Comparison of ENCODE assay signal across 11 cellular contexts in genomic region chr9:14372437-14373318, GRCh38. TPM values are rescaled to one million over a fixed set of nuclear protein-coding genes. Genes with fewer than 3 reads are reported as not detected.
DNase-seq lines count a peak whose midpoint lies in the region; ATAC-seq and TF ChIP-seq lines count a peak whose summit lies in the region.
"Had no signal": no experiment of that assay in that cellular context is flagged by ENCODE, and none has a peak within 500 bp of the region (broad histone marks: within the 10 kb centered on the region; RNA-seq: fewer than 3 reads in every experiment).

No MANE protein-coding gene starts in this region.

- TF ChIP-seq CTCF in astrocyte of the spinal cord (IDR thresholded peaks at IDR 0.05; ENCODE audit: low read depth, low read length) (no peak), type B pancreatic cell (conservative IDR thresholded peaks at IDR 0.05) (no peak), neural progenitor cell (IDR thresholded peaks at IDR 0.05) (no peak)

- H3K27me3 Mint-ChIP-seq in type B pancreatic cell (no peaks in the 10 kb centered on the region), neural progenitor cell (ENCODE audit: insufficient read depth, low read depth) (no peaks in the 10 kb centered on the region)
- H3K27me3 Mint-ChIP-seq: dendritic cell treated with granulocyte-macrophage colony-stimulating factor and Interleukin-4, amounts not matched to agents 40 ng/mL and 50 ng/mL, for 4 days had no signal

- peak overlapping the region; percentile 60 for H3K27ac Mint-ChIP-seq in type B pancreatic cell
- H3K27ac Mint-ChIP-seq in neural progenitor cell: no peak overlapping the region
- H3K27ac Mint-ChIP-seq in activated naive CD4-positive, alpha-beta T cell treated with anti-CD3 and anti-CD28 coated beads, Interleukin-2, amount 50 U/mL, for 72 hours: no peak overlapping the region
- H3K27ac Mint-ChIP-seq: dendritic cell treated with granulocyte-macrophage colony-stimulating factor and Interleukin-4, amounts not matched to agents 40 ng/mL and 50 ng/mL, for 4 days; T-cell had no signal

- H3K9ac ChIP-seq in neural progenitor cell: no peak overlapping the region

- H3K4me3 Mint-ChIP-seq in type B pancreatic cell: peak overlapping the region; percentile 39
- no peak overlapping the region for H3K4me3 Mint-ChIP-seq in neural progenitor cell
- H3K4me3 Mint-ChIP-seq: dendritic cell treated with granulocyte-macrophage colony-stimulating factor and Interleukin-4, amounts not matched to agents 40 ng/mL and 50 ng/mL, for 4 days; T-cell had no signal

- H3K4me1 ChIP-seq in neural progenitor cell: no peaks in the 10 kb centered on the region

- H3K36me3 Mint-ChIP-seq in type B pancreatic cell: no peaks in the 10 kb centered on the region
- H3K36me3 Mint-ChIP-seq in neural progenitor cell: no peaks in the 10 kb centered on the region
- H3K36me3 Mint-ChIP-seq in activated naive CD4-positive, alpha-beta T cell treated with anti-CD3 and anti-CD28 coated beads, Interleukin-2, amount 50 U/mL, for 72 hours: no peaks in the 10 kb centered on the region
- H3K36me3 Mint-ChIP-seq: T-cell had no signal

- H3K27ac ChIP-seq in neural progenitor cell: no peak overlapping the region

- H3K4me2 ChIP-seq in neural progenitor cell: no peak overlapping the region

- H3K27me3 ChIP-seq in neural progenitor cell: no peaks in the 10 kb centered on the region

- no peaks in the 10 kb centered on the region for H4K20me1 ChIP-seq in neural progenitor cell (ENCODE audit: low read depth)

- no peaks in the 10 kb centered on the region for H3K9me3 ChIP-seq in neural progenitor cell (ENCODE audit: low read depth)

- no peaks in the 10 kb centered on the region for H3F3A ChIP-seq in neural progenitor cell (ENCODE audit: low read depth)

- H3K9me3 Mint-ChIP-seq in type B pancreatic cell: peaks cover 11% of the 10 kb centered on the region
- peaks cover 3% of the 10 kb centered on the region for H3K9me3 Mint-ChIP-seq in neural progenitor cell
- peaks cover 3 to 7% of the 10 kb centered on the region in 2 donors for H3K9me3 Mint-ChIP-seq in activated naive CD4-positive, alpha-beta T cell treated with anti-CD3 and anti-CD28 coated beads, Interleukin-2, amount 50 U/mL, for 72 hours
- H3K9me3 Mint-ChIP-seq: dendritic cell treated with granulocyte-macrophage colony-stimulating factor and Interleukin-4, amounts not matched to agents 40 ng/mL and 50 ng/mL, for 4 days; T-cell had no signal

- H3K79me2 ChIP-seq in neural progenitor cell (ENCODE audit: low read depth): no peaks in the 10 kb centered on the region

- no peak for ATAC-seq in GM18868 (IDR thresholded peaks at IDR 0.05; ENCODE audit: unreplicated experiment)
- no peak for ATAC-seq in activated naive CD4-positive, alpha-beta T cell treated with anti-CD3 and anti-CD28 coated beads, Interleukin-2, amount 50 U/mL, for 72 hours
- ATAC-seq: T-cell had no signal

- peaks cover 15% of the 10 kb centered on the region for H3K4me1 Mint-ChIP-seq in type B pancreatic cell (ENCODE audit: unreplicated experiment)
- H3K4me1 Mint-ChIP-seq in neural progenitor cell: peaks cover 13% of the 10 kb centered on the region
- H3K4me1 Mint-ChIP-seq: T-cell had no signal

- H3K4me3 ChIP-seq in astrocyte of the spinal cord (ENCODE audit: low read depth, low read length): no peak overlapping the region
- no peak overlapping the region for H3K4me3 ChIP-seq in neural progenitor cell

- no peak overlapping the region for H2AFZ ChIP-seq in neural progenitor cell (replicated peaks)

- H3K36me3 ChIP-seq in neural progenitor cell: no peaks in the 10 kb centered on the region

- in situ Hi-C loops in astrocyte of the spinal cord (cut with HindIII; ENCODE audit: low sequenced_read_pairs): no loop called here

- DNase-seq in NCI-H146 (lab: John Stamatoyannopoulos, UW): peak; percentile 14
- DNase-seq in NCI-H146 treated with DMSO at 0.1 percent for 48 hours (lab: John Stamatoyannopoulos, UW; ENCODE audit: unreplicated experiment): no peak
- peak; percentile 73 for DNase-seq in astrocyte of the spinal cord (ENCODE audit: low read depth, low spot score)
- peak; percentile 73 for DNase-seq in iris pigment epithelial cell (ENCODE audit: low read depth)
- DNase-seq in type B pancreatic cell (ENCODE audit: extremely low spot score, unreplicated experiment): no peak
- DNase-seq in neural progenitor cell (ENCODE audit: low spot score): no peak
- no peak for DNase-seq in activated naive CD4-positive, alpha-beta T cell treated with anti-CD3 and anti-CD28 coated beads, Interleukin-2, amount 50 U/mL, for 72 hours (ENCODE audit: low spot score in 2 of 2)
- DNase-seq: 8988T, T-cell had no signal

RNA-seq across cellular contexts. Expression of gene NFIB, which starts 58.7 kb away (rescaled TPM):
- total RNA-seq in type B pancreatic cell (ENCODE audit: low replicate concordance) (62.9 and 76.4 TPM in 2 replicates), neural progenitor cell (ENCODE audit: low replicate concordance) (0.30 and 0.40 TPM in 2 replicates)
- total RNA-seq in activated naive CD4-positive, alpha-beta T cell treated with anti-CD3 and anti-CD28 coated beads, Interleukin-2, amount 50 U/mL, for 72 hours: not detected

Comparison
In these comparisons a context has a peak if more than half of its experiments do, and no peak if none do; other contexts are left out.
1. DNase-seq: peak in NCI-H146 (single experiment), astrocyte of the spinal cord (single experiment) and iris pigment epithelial cell (single experiment); none in NCI-H146 treated with DMSO at 0.1 percent for 48 hours (single experiment), type B pancreatic cell (single experiment), neural progenitor cell (single experiment) and activated naive CD4-positive, alpha-beta T cell treated with anti-CD3 and anti-CD28 coated beads, Interleukin-2, amount 50 U/mL, for 72 hours (0 of 2).
2. RNA of gene NFIB, which starts 58.7 kb away (total RNA-seq): 62.9 to 76.4 TPM in type B pancreatic cell; 0.30 to 0.40 TPM in neural progenitor cell and not detected in activated naive CD4-positive, alpha-beta T cell treated with anti-CD3 and anti-CD28 coated beads, Interleukin-2, amount 50 U/mL, for 72 hours; every median in the first group is over 10 times any median in the second.